Comparison of ENCODE assay signal across 14 cellular contexts in genomic region chr3:22977650-22978289, GRCh38.
DNase-seq lines count a peak whose midpoint lies in the region; ATAC-seq and TF ChIP-seq lines count a peak whose summit lies in the region.
"Had no signal": no experiment of that assay in that cellular context is flagged by ENCODE, and none has a peak within 500 bp of the region (broad histone marks: within the 10 kb centered on the region; RNA-seq: fewer than 3 reads in every experiment).

No MANE protein-coding gene starts in this region.

- peak overlapping the region; percentile 18; the same call in 1 of the 2 replicates for H3K4me3 ChIP-seq in GM12865 (ENCODE audit: low read depth, low read length)
- H3K4me3 ChIP-seq: SJCRH30 had no signal

- TF ChIP-seq CTCF in GM12865 (IDR thresholded peaks at IDR 0.05; ENCODE audit: insufficient read depth, low read depth, low read length, missing control alignments) = no peak
- TF ChIP-seq CTCF in omental fat pad (IDR thresholded peaks at IDR 0.05) = no peak

- H3K27me3 Mint-ChIP-seq in activated T-helper 17 cell treated with anti-CD3 and anti-CD28 coated beads, Interleukin-2, amount 50 U/mL, for 72 hours = no peaks in the 10 kb centered on the region
- H3K27me3 Mint-ChIP-seq: activated T-cell treated with anti-CD3 and anti-CD28 coated beads, Interleukin-2, amount 50 U/mL, for 24 hours had no signal

- H3K27ac Mint-ChIP-seq in activated T-helper 17 cell treated with anti-CD3 and anti-CD28 coated beads, Interleukin-2, amount 50 U/mL, for 72 hours = no peak overlapping the region
- H3K27ac Mint-ChIP-seq: activated T-cell treated with anti-CD3 and anti-CD28 coated beads, Interleukin-2, amount 50 U/mL, for 24 hours had no signal

- no peaks in the 10 kb centered on the region for H3K36me3 Mint-ChIP-seq in activated T-helper 17 cell treated with anti-CD3 and anti-CD28 coated beads, Interleukin-2, amount 50 U/mL, for 72 hours (ENCODE audit: low read depth)

- DNase-seq in GM12865 (ENCODE audit: low read depth) (peak; percentile 14), NAMALWA (ENCODE audit: low spot score) (peak; percentile 4), germinal center (ENCODE audit: low spot score) (no peak), omental fat pad (ENCODE audit: low spot score) (no peak)
- DNase-seq: activated T-cell treated with anti-CD3 and anti-CD28 coated beads, Interleukin-2, amount 50 U/mL, for 24 hours; effector CD8-positive, alpha-beta T cell; NCI-H1436 treated with DMSO at 0.1 percent for 48 hours; NCI-H69; SJCRH30; small intestine had no signal

- peak; percentile 82 for ATAC-seq in GM19395 (IDR thresholded peaks at IDR 0.05; ENCODE audit: unreplicated experiment)
- peak; percentile 89 for ATAC-seq in HG02884 (IDR thresholded peaks at IDR 0.05; ENCODE audit: unreplicated experiment)
- ATAC-seq in activated T-helper 17 cell treated with anti-CD3 and anti-CD28 coated beads, Interleukin-2, amount 50 U/mL, for 72 hours (replicated peaks) = no peak
- no peak for ATAC-seq in omental fat pad (ENCODE audit: low FRiP score)
- no peak for ATAC-seq in HG03457 (IDR thresholded peaks at IDR 0.05; ENCODE audit: unreplicated experiment)

- peaks cover 7% of the 10 kb centered on the region for H3K9me3 Mint-ChIP-seq in activated T-helper 17 cell treated with anti-CD3 and anti-CD28 coated beads, Interleukin-2, amount 50 U/mL, for 72 hours
- H3K9me3 Mint-ChIP-seq: activated T-cell treated with anti-CD3 and anti-CD28 coated beads, Interleukin-2, amount 50 U/mL, for 24 hours had no signal

- H3K4me1 Mint-ChIP-seq in activated T-helper 17 cell treated with anti-CD3 and anti-CD28 coated beads, Interleukin-2, amount 50 U/mL, for 72 hours = no peaks in the 10 kb centered on the region

- H3K4me3 Mint-ChIP-seq in activated T-helper 17 cell treated with anti-CD3 and anti-CD28 coated beads, Interleukin-2, amount 50 U/mL, for 72 hours = no peak overlapping the region
- H3K4me3 Mint-ChIP-seq: activated T-cell treated with anti-CD3 and anti-CD28 coated beads, Interleukin-2, amount 50 U/mL, for 24 hours had no signal

Comparison
In these comparisons a context has a peak if more than half of its experiments do, and no peak if none do; other contexts are left out.
1. DNase-seq: peak in GM12865 (single experiment) and NAMALWA (single experiment); none in germinal center (single experiment) and omental fat pad (single experiment).
2. ATAC-seq: peak in GM19395 (single experiment) and HG02884 (single experiment); none in activated T-helper 17 cell treated with anti-CD3 and anti-CD28 coated beads, Interleukin-2, amount 50 U/mL, for 72 hours (single experiment), omental fat pad (single experiment) and HG03457 (single experiment).